9 cellular contexts compared by ENCODE assay signal in the genomic region with DNA sequence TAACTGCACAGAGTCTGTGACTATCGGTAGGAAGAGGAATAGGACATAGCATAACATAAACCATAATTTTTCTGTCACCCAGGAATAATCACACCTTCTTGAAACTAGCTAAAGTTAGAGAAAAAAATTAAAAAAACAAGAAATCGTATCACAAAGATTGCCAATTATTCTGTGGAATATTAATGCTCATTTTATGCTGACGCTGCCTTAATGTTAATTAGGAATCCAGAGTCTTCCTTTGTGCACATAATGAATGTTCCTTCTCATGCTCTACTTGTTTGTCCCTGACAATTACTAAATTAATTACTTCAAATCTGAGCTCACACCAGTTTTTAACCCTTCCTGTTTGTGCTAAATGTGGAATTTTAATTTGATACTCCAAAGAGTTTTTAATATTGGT.
"Had no signal": no experiment of that assay in that cellular context is flagged by ENCODE, and none has a peak within 500 bp of the region (broad histone marks: within the 10 kb centered on the region; RNA-seq: fewer than 3 reads in every experiment).

No MANE protein-coding gene starts in this region.

- H3K27ac ChIP-seq: GM23248, HL-60 had no signal

- H3K4me1 Mint-ChIP-seq: IgD-negative memory B cell had no signal

- H3K9ac ChIP-seq: GM23248 had no signal

- H3K9me3 ChIP-seq: HAP-1 had no signal

- H3K27ac Mint-ChIP-seq: HFFc6, IgD-negative memory B cell had no signal

- ATAC-seq: HCT116 had no signal

- H3K4me3 ChIP-seq: GM23248, HAP-1 had no signal

- H3K27me3 Mint-ChIP-seq: IgD-negative memory B cell had no signal

- H3K4me3 Mint-ChIP-seq: HFFc6, IgD-negative memory B cell had no signal

- H3K36me3 Mint-ChIP-seq: IgD-negative memory B cell had no signal

- DNase-seq: GM23248, GOT3, H7, HFFc6, KBM-7 had no signal

- H2AFZ ChIP-seq: GM23248 had no signal

- H3K36me3 ChIP-seq: HAP-1 had no signal
